In genomic region chr2:102070058-102070642, GRCh38 we compare ENCODE assay signal across 10 cellular contexts.
A peak's percentile ranks its signal among the peaks of the same experiment; 100 is the strongest.
DNase-seq lines count a peak whose midpoint lies in the region; ATAC-seq and TF ChIP-seq lines count a peak whose summit lies in the region.
"Had no signal": no experiment of that assay in that cellular context is flagged by ENCODE, and none has a peak within 500 bp of the region (broad histone marks: within the 10 kb centered on the region; RNA-seq: fewer than 3 reads in every experiment).

No MANE protein-coding gene starts in this region.

- H3F3A ChIP-seq in MM.1S (ENCODE audit: insufficient read depth, low read length): no peaks in the 10 kb centered on the region

- H3K27me3 Mint-ChIP-seq in mesothelial cell of epicardium (ENCODE audit: low read depth): no peaks in the 10 kb centered on the region
- H3K27me3 Mint-ChIP-seq in immature natural killer cell (ENCODE audit: low read depth in 3 of 3): peaks cover 2 to 6% (median 4%) of the 10 kb centered on the region in 3 donors

- peak; percentile 94 to 95 for ATAC-seq in upper lobe of left lung (ENCODE audit: low FRiP score in 2 of 2)
- no peak for ATAC-seq in GM21390 (IDR thresholded peaks at IDR 0.05; ENCODE audit: unreplicated experiment)
- ATAC-seq: HCT116 had no signal

- H3K36me3 Mint-ChIP-seq in mesothelial cell of epicardium (no peaks in the 10 kb centered on the region), immature natural killer cell (no peaks in the 10 kb centered on the region)

- TF ChIP-seq POLR2A in esophagus squamous epithelium (IDR thresholded peaks at IDR 0.05) (no peak), upper lobe of left lung (IDR thresholded peaks at IDR 0.05) (no peak)

- H3K79me2 ChIP-seq in Karpas-422 (ENCODE audit: low read length) (no peaks in the 10 kb centered on the region), MM.1S (ENCODE audit: low read length) (no peaks in the 10 kb centered on the region)

- DNase-seq in NCI-H460 (ENCODE audit: extremely low read depth, low read depth) (peak; percentile 83), esophagus squamous epithelium (lab: John Stamatoyannopoulos, UW) (no peak), mesothelial cell of epicardium (ENCODE audit: low spot score in 2 of 2, unreplicated experiment in 2 of 2) (no peak), upper lobe of left lung (peak in 1 of 2 donors; percentile 95), Karpas-422 (no peak), immature natural killer cell (no peak), MM.1S (no peak)
- DNase-seq: KG1 had no signal

- H4K20me1 ChIP-seq in Karpas-422 (ENCODE audit: insufficient read depth, low read depth, low read length): no peaks in the 10 kb centered on the region
- H4K20me1 ChIP-seq in MM.1S (ENCODE audit: insufficient read depth, low read length): no peaks in the 10 kb centered on the region

- H3K27me3 ChIP-seq in esophagus squamous epithelium (no peaks in the 10 kb centered on the region), upper lobe of left lung (no peaks in the 10 kb centered on the region), Karpas-422 (ENCODE audit: low read length) (no peaks in the 10 kb centered on the region), MM.1S (replicated peaks; ENCODE audit: insufficient read depth, low read length) (no peaks in the 10 kb centered on the region)

- TF ChIP-seq EP300 in upper lobe of left lung (IDR thresholded peaks at IDR 0.05): peak in 2 of 4 donors; percentile 2 to 51

- peak overlapping the region; percentile 62 for H3K27ac Mint-ChIP-seq in mesothelial cell of epicardium
- H3K27ac Mint-ChIP-seq in immature natural killer cell: no peak overlapping the region

- no peak overlapping the region for H3K4me2 ChIP-seq in Karpas-422 (ENCODE audit: low read depth, low read length, poor library complexity, severe bottlenecking)
- no peak overlapping the region for H3K4me2 ChIP-seq in MM.1S (ENCODE audit: low read depth, low read length)

- H3K9me2 ChIP-seq in Karpas-422 (replicated peaks; ENCODE audit: insufficient read depth, low read length) (no peaks in the 10 kb centered on the region), MM.1S (replicated peaks; ENCODE audit: insufficient read depth, low read length) (no peaks in the 10 kb centered on the region)

- H3K9me3 Mint-ChIP-seq in mesothelial cell of epicardium: peaks cover 4% of the 10 kb centered on the region
- no peaks in the 10 kb centered on the region for H3K9me3 Mint-ChIP-seq in immature natural killer cell

- H3K36me3 ChIP-seq in esophagus squamous epithelium: no peaks in the 10 kb centered on the region
- H3K36me3 ChIP-seq in upper lobe of left lung: no peaks in the 10 kb centered on the region
- H3K36me3 ChIP-seq in Karpas-422 (ENCODE audit: insufficient read depth, low read length): no peaks in the 10 kb centered on the region
- H3K36me3 ChIP-seq in MM.1S (replicated peaks; ENCODE audit: insufficient read depth, low read length): no peaks in the 10 kb centered on the region

- H3K4me1 Mint-ChIP-seq in mesothelial cell of epicardium (peaks cover 16% of the 10 kb centered on the region), immature natural killer cell (no peaks in the 10 kb centered on the region)

- H3K27ac ChIP-seq in esophagus squamous epithelium (peak overlapping the region; percentile 50 to 84 (median 68)), upper lobe of left lung (peak overlapping the region; percentile 76 to 88 (median 81)), Karpas-422 (ENCODE audit: low read length) (no peak overlapping the region), MM.1S (ENCODE audit: low read length) (no peak overlapping the region)

- no peak overlapping the region for H3K4me3 Mint-ChIP-seq in mesothelial cell of epicardium
- H3K4me3 Mint-ChIP-seq in immature natural killer cell: no peak overlapping the region

- no peak overlapping the region for H2AFZ ChIP-seq in Karpas-422 (ENCODE audit: low read length)
- H2AFZ ChIP-seq in MM.1S (ENCODE audit: low read length): no peak overlapping the region

- H3K9ac ChIP-seq in Karpas-422 (ENCODE audit: low read length) (no peak overlapping the region), MM.1S (ENCODE audit: low read length) (no peak overlapping the region)

- H3K4me1 ChIP-seq in esophagus squamous epithelium: peaks cover 0 to 34% (median 15%) of the 10 kb centered on the region in 3 donors
- H3K4me1 ChIP-seq in upper lobe of left lung: peaks cover 11 to 35% (median 29%) of the 10 kb centered on the region in 4 donors
- H3K4me1 ChIP-seq in Karpas-422 (ENCODE audit: low read length): no peaks in the 10 kb centered on the region
- no peaks in the 10 kb centered on the region for H3K4me1 ChIP-seq in MM.1S (ENCODE audit: low read length)

- WGBS in esophagus squamous epithelium, 2 donors: 25 to 26% methylated on average over 8 of the region's 8 CpGs
- 39 to 44% methylated on average over 8 of the region's 8 CpGs for WGBS in upper lobe of left lung, 2 donors

- peaks cover 0 to 10% (median 0%) of the 10 kb centered on the region in 3 donors for H3K9me3 ChIP-seq in esophagus squamous epithelium
- peaks cover 0 to 7% (median 2%) of the 10 kb centered on the region in 4 donors for H3K9me3 ChIP-seq in upper lobe of left lung
- no peaks in the 10 kb centered on the region for H3K9me3 ChIP-seq in Karpas-422 (ENCODE audit: low read length)
- no peaks in the 10 kb centered on the region for H3K9me3 ChIP-seq in MM.1S (replicated peaks; ENCODE audit: insufficient read depth, low read length)

- H3K4me3 ChIP-seq in esophagus squamous epithelium: peak overlapping the region in 1 of 4 donors; percentile 24
- H3K4me3 ChIP-seq in upper lobe of left lung: peak overlapping the region in 1 of 4 donors; percentile 18
- H3K4me3 ChIP-seq in Karpas-422 (ENCODE audit: low read length): no peak overlapping the region
- no peak overlapping the region for H3K4me3 ChIP-seq in MM.1S (ENCODE audit: low read length)

- TF ChIP-seq CTCF in esophagus squamous epithelium (IDR thresholded peaks at IDR 0.05): no peak
- no peak for TF ChIP-seq CTCF in mesothelial cell of epicardium (IDR thresholded peaks at IDR 0.05; ENCODE audit: unreplicated experiment)
- TF ChIP-seq CTCF in upper lobe of left lung (IDR thresholded peaks at IDR 0.05): no peak
- TF ChIP-seq CTCF in MM.1S (IDR thresholded peaks at IDR 0.05; ENCODE audit: low read length): no peak

- intact Hi-C loops in esophagus squamous epithelium (cut with DNase I): no loop called here

Comparison
In these comparisons a context has a peak if more than half of its experiments do, and no peak if none do; other contexts are left out.
1. H3K27ac ChIP-seq: peak in esophagus squamous epithelium (4 of 4) and upper lobe of left lung (4 of 4); none in Karpas-422 (single experiment) and MM.1S (single experiment).